ENCODE assay signal across 18 cellular contexts in the genomic region with DNA sequence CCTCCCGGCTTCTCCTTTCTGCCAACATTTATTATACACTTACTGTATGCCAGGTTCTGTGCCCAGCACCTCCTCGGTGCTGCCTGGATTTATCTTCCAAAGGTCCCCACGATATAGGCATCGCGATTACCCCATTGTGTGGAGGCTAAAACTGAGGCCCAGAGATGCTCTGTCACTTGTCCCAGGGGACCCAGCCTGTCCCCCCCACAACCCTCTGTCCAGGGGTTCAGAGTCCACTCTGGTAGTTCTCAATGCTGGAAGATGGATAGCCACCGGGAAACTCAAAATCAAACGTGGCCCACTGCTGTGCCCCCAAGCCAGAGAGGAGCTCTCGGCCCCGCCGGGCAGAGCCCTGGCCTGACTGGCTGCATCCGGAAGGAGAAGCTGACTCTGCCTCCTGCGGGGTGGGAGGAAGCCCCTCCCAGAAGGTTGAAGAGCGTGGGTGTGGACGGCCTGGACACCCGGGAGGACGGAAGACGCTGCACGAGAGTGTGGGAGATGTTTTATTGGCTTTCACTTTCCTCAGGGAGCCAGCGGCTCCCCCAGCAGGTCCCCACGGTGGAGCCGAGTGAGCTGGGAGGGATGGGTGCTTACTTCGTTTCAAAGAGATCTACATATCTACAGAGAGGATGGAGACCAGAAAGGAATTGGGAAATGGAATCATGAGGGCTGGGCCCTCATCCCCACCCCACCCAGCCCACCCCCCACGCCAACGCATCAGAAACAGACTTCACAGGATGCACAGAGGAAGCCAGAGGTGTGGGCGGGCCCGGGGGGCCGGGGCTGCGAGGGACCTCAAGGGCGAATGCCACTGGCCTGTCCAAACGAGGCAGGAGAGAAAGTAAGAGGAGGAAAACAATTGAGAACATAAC. TPM values are rescaled to one million over a fixed set of nuclear protein-coding genes. Genes with fewer than 3 reads are reported as not detected.
DNase-seq lines count a peak whose midpoint lies in the region; ATAC-seq, FAIRE-seq and TF ChIP-seq lines count a peak whose summit lies in the region.
"Had no signal": no experiment of that assay in that cellular context is flagged by ENCODE, and none has a peak within 500 bp of the region (broad histone marks: within the 10 kb centered on the region; RNA-seq: fewer than 3 reads in every experiment).

No MANE protein-coding gene starts in this region.

- TF ChIP-seq CTCF in heart right ventricle (IDR thresholded peaks at IDR 0.05) (no peak), right atrium auricular region (IDR thresholded peaks at IDR 0.05) (no peak), chondrocyte (IDR thresholded peaks at IDR 0.05) (no peak), HepG2 (CRISPR knock-in tag; IDR thresholded peaks at IDR 0.05) (no peak), uterus (IDR thresholded peaks at IDR 0.05) (no peak)

- H3K4me3 ChIP-seq in heart right ventricle (peak overlapping the region in 6 of 10 donors; percentile 4 to 34 (median 24)), right atrium auricular region (peak overlapping the region in 1 of 2 donors; percentile 8), HepG2 (replicated peaks in 1 of 3; ENCODE audit: insufficient read depth in 1 of 3, low read depth in 2 of 3, low read length in 3 of 3) (no peak overlapping the region), uterus (peak overlapping the region in 1 of 2 donors; percentile 21)
- H3K4me3 ChIP-seq: mucosa of descending colon, prostate gland had no signal

- H3K79me2 ChIP-seq in HepG2 (ENCODE audit: insufficient read depth, low read length), result no peaks in the 10 kb centered on the region

- no peak overlapping the region for H2AFZ ChIP-seq in HepG2 (ENCODE audit: low read length)

- H3K4me2 ChIP-seq in HepG2 (ENCODE audit: low read depth, low read length), result peak overlapping the region; percentile 39; the same call in 1 of the 2 replicates

- in situ Hi-C loops in HepG2 (cut with HindIII; ENCODE audit: extremely low pct_ligation_motif_present, low pct_unique_long_range_greater_than_20kb), result no loop called here

- DNase-seq in heart right ventricle, result peak in 1 of 2 donors; percentile 45
- DNase-seq in right atrium auricular region (ENCODE audit: low spot score), result no peak
- DNase-seq in chondrocyte (ENCODE audit: low spot score), result no peak
- no peak for DNase-seq in HepG2 (ENCODE audit: low spot score)
- DNase-seq in uterus, result peak; percentile 24 to 65
- DNase-seq in stimulated activated CD4-positive, alpha-beta T cell treated with anti-CD3 and anti-CD28 coated beads, Interleukin-2, amount 100 ng/mL, for 24 hours, result no peak
- DNase-seq in NCI-H526 treated with DMSO at 0.1 percent for 48 hours (lab: John Stamatoyannopoulos, UW), result no peak
- no peak for DNase-seq in NCI-H510A treated with DMSO at 0.1 percent for 48 hours (lab: John Stamatoyannopoulos, UW)
- DNase-seq: activated effector memory CD4-positive, alpha-beta T cell treated with anti-CD3 and anti-CD28 coated beads, Interleukin-2, amount 50 U/mL, for 16 hours; COR-L47; Karpas-422; mucosa of descending colon; NCI-H1436 treated with DMSO at 0.1 percent for 48 hours; NCI-H446 had no signal

- peaks cover 6% of the 10 kb centered on the region for H3K4me1 Mint-ChIP-seq in chondrocyte (ENCODE audit: low read depth)

- TF ChIP-seq POLR2A in HepG2 (IDR thresholded peaks at IDR 0.05; ENCODE audit: insufficient read depth in 1 of 2, low read depth in 2 of 2, low read length in 2 of 2) (no peak), uterus (IDR thresholded peaks at IDR 0.05) (no peak)

- WGBS in heart right ventricle, 2 donors, result 32 to 43% methylated on average over 29 to 30 of the region's 30 CpGs
- WGBS in HepG2 (ENCODE audit: low lambda C conversion rate), result 28% methylated on average over 26 of the region's 30 CpGs

- no peak overlapping the region for H3K9ac ChIP-seq in HepG2 (ENCODE audit: insufficient read depth, low read depth, low read length)

- no peaks in the 10 kb centered on the region for H4K20me1 ChIP-seq in HepG2 (ENCODE audit: insufficient read depth, low read length)

- TF ChIP-seq EP300 in HepG2 (IDR thresholded peaks at IDR 0.05; ENCODE audit: low read depth in 2 of 2, low read length in 2 of 2) (no peak), HepG2 (CRISPR knock-in tag; IDR thresholded peaks at IDR 0.05; ENCODE audit: borderline replicate concordance) (no peak)

- CTCF ChIA-PET in HepG2 (lab: Yijun Ruan, JAX; ENCODE audit: low intra/inter-chr PET ratio, low total read pairs), result no interaction called here

- BruUV-seq in HepG2 (replicated peaks; lab: Mats Ljungman, UMichigan), result no TSS peak

- POLR2A ChIA-PET in HepG2 (lab: Yijun Ruan, JAX), result no interaction called here

- intact Hi-C loops in heart right ventricle (cut with DNase I), result loop anchor here in 1 of 10 donors (5.0 kb wide), 1 partner anchor 40 kb away; no protein-coding TSS in a partner anchor
- intact Hi-C loops in HepG2 (cut with micrococcal nuclease; ENCODE audit: unreplicated experiment), result no loop called here
- intact Hi-C loops in uterus (cut with DNase I; ENCODE audit: low total_unique reads), result no loop called here

- ATAC-seq in heart right ventricle (peak in 6 of 8 donors; percentile 7 to 50 (median 40)), HepG2 (peak; percentile 10; the same call in 1 of the 3 replicates)
- ATAC-seq: mucosa of descending colon had no signal

- peaks cover 34% of the 10 kb centered on the region for H3K27me3 Mint-ChIP-seq in chondrocyte (ENCODE audit: low read depth)

- H3K36me3 ChIP-seq in heart right ventricle (no peaks in the 10 kb centered on the region), right atrium auricular region (no peaks in the 10 kb centered on the region), HepG2 (replicated peaks in 1 of 2; ENCODE audit: control insufficient read depth in 1 of 2, insufficient read depth in 2 of 2, low read length in 2 of 2) (no peaks in the 10 kb centered on the region), uterus (no peaks in the 10 kb centered on the region)
- H3K36me3 ChIP-seq: prostate gland had no signal

- no peak for FAIRE-seq in HepG2 (lab: Jason Lieb, UNC)
- FAIRE-seq: bronchial epithelial cell, frontal cortex had no signal

- no peak for TF ChIP-seq RAD21 in HepG2 (CRISPR knock-in tag; IDR thresholded peaks at IDR 0.05)

- H3K36me3 Mint-ChIP-seq in chondrocyte (ENCODE audit: low read depth), result no peaks in the 10 kb centered on the region

- H3K9me3 ChIP-seq in heart right ventricle (no peaks in the 10 kb centered on the region), right atrium auricular region (no peaks in the 10 kb centered on the region), HepG2 (ENCODE audit: low read length) (no peaks in the 10 kb centered on the region), uterus (no peaks in the 10 kb centered on the region)
- H3K9me3 ChIP-seq: mucosa of descending colon, prostate gland had no signal

- H3K27ac ChIP-seq in heart right ventricle (peak overlapping the region in 2 of 10 donors; percentile 5 to 50), right atrium auricular region (peak overlapping the region in 1 of 2 donors; percentile 50), HepG2 (ENCODE audit: extremely low read length, insufficient read depth, low read length) (no peak overlapping the region), uterus (peak overlapping the region in 1 of 2 donors; percentile 33)
- H3K27ac ChIP-seq: prostate gland had no signal

- no peak overlapping the region for H3K27ac Mint-ChIP-seq in chondrocyte (ENCODE audit: unreplicated experiment)

- H3K4me3 Mint-ChIP-seq in chondrocyte (ENCODE audit: unreplicated experiment), result peak overlapping the region; percentile 28

- H3K27me3 ChIP-seq in heart right ventricle (peaks cover 0 to 45% (median 16%) of the 10 kb centered on the region in 7 donors), right atrium auricular region (no peaks in the 10 kb centered on the region), HepG2 (ENCODE audit: control insufficient read depth in 1 of 2, insufficient read depth in 2 of 2, low read length in 2 of 2) (peaks cover 13 to 62% of the 10 kb centered on the region in 2 experiments; a peak in 4 of 5 replicates), uterus (no peaks in the 10 kb centered on the region)

- peaks cover 2 to 53% (median 24%) of the 10 kb centered on the region in 9 donors for H3K4me1 ChIP-seq in heart right ventricle
- peaks cover 0 to 44% of the 10 kb centered on the region in 2 donors for H3K4me1 ChIP-seq in right atrium auricular region
- peaks cover 21% of the 10 kb centered on the region for H3K4me1 ChIP-seq in HepG2 (ENCODE audit: insufficient read depth, low read length)
- H3K4me1 ChIP-seq in uterus, result no peaks in the 10 kb centered on the region

- no peaks in the 10 kb centered on the region for H3K9me3 Mint-ChIP-seq in chondrocyte (ENCODE audit: low read depth)

RNA-seq across cellular contexts. Expression of a gene that starts 32.4 kb away (rescaled TPM):
- total RNA-seq in heart right ventricle (not detected), right atrium auricular region (1 to 10 TPM in 1 of 2 donors, not detected in 1; 1.7 TPM), chondrocyte (not detected in 3 replicates), HepG2 (2016; rRNA removed; fragmentation: Illumina TruSeq; extraction: Trizol) (not detected in 2 replicates), uterus (not detected)
- polyA plus RNA-seq in heart right ventricle (under 1 TPM in 1 of 2 donors, not detected in 1; 0.19 TPM), HepG2 (2011; rRNA removed) (not detected in 2 replicates)
- not detected in 2 replicates for total RNA-seq in HepG2 (2016; cell fraction: cytosol; rRNA removed; fragmentation: Illumina TruSeq; extraction: Trizol; ENCODE audit: low read depth)
- not detected in 2 replicates for total RNA-seq in HepG2 (2016; cell fraction: insoluble cytoplasmic fraction; rRNA removed; fragmentation: Illumina TruSeq; extraction: Trizol)
- not detected in 2 replicates for total RNA-seq in HepG2 (2016; cell fraction: membrane; rRNA removed; fragmentation: Illumina TruSeq; extraction: Trizol)
- total RNA-seq in HepG2 (2016; cell fraction: nucleus; rRNA removed; fragmentation: Illumina TruSeq; extraction: Trizol), result not detected in 2 replicates
- polyA plus RNA-seq in HepG2 (2011; cell fraction: cytosol; rRNA removed), result not detected in 2 replicates
- polyA plus RNA-seq in HepG2 (2011; cell fraction: nucleus; rRNA removed), result not detected in 2 replicates
- polyA plus RNA-seq in HepG2 (2012), result not detected in 2 replicates
- not detected in 2 replicates for polyA plus RNA-seq in HepG2 (2016; cell fraction: cytosol; fragmentation: Illumina TruSeq; extraction: Trizol; ENCODE audit: low read depth)
- polyA plus RNA-seq in HepG2 (2016; cell fraction: insoluble cytoplasmic fraction; fragmentation: Illumina TruSeq; extraction: Trizol; ENCODE audit: low read depth), result not detected in 2 replicates
- polyA plus RNA-seq in HepG2 (2016; cell fraction: membrane; fragmentation: Illumina TruSeq; extraction: Trizol; ENCODE audit: low read depth), result not detected in 2 replicates
- polyA plus RNA-seq in HepG2 (2016; cell fraction: nucleus; fragmentation: Illumina TruSeq; extraction: Trizol; ENCODE audit: insufficient read depth, low read depth), result not detected in 2 replicates
- polyA minus RNA-seq in HepG2 (2011; rRNA and poly(A)+ RNA removed; ENCODE audit: low replicate concordance), result not detected in 2 replicates
- not detected in 2 replicates for polyA minus RNA-seq in HepG2 (2011; cell fraction: cytosol; rRNA and poly(A)+ RNA removed)
- not detected in 2 replicates for polyA minus RNA-seq in HepG2 (2011; cell fraction: nucleus; rRNA and poly(A)+ RNA removed)
- total RNA-seq: activated CD8-positive, alpha-beta memory T cell treated with anti-CD3 and anti-CD28 coated beads for 36 hours; bronchial epithelial cell had no signal

RNA-seq across cellular contexts. Expression of a gene that starts 42.3 kb away (rescaled TPM):
- total RNA-seq in heart right ventricle, result 1 to 10 TPM; 2.0 to 9.1 (median 4.3) TPM
- polyA plus RNA-seq in heart right ventricle, result 1 to 10 TPM; 4.9 to 7.5 TPM
- 10 to 100 TPM in 1 of 2 donors, 1 to 10 TPM in 1; 4.9 to 27.7 TPM for total RNA-seq in right atrium auricular region
- 0.15 to 0.31 TPM (median 0.23 TPM) in 3 replicates for total RNA-seq in chondrocyte
- total RNA-seq in HepG2 (2016; rRNA removed; fragmentation: Illumina TruSeq; extraction: Trizol), result 1.0 and 3.8 TPM in 2 replicates
- 0.35 and 0.61 TPM in 2 replicates for total RNA-seq in HepG2 (2016; cell fraction: cytosol; rRNA removed; fragmentation: Illumina TruSeq; extraction: Trizol; ENCODE audit: low read depth)
- 0.86 and 3.7 TPM in 2 replicates for total RNA-seq in HepG2 (2016; cell fraction: insoluble cytoplasmic fraction; rRNA removed; fragmentation: Illumina TruSeq; extraction: Trizol)
- total RNA-seq in HepG2 (2016; cell fraction: membrane; rRNA removed; fragmentation: Illumina TruSeq; extraction: Trizol), result 0.99 and 1.1 TPM in 2 replicates
- 3.9 and 4.8 TPM in 2 replicates for total RNA-seq in HepG2 (2016; cell fraction: nucleus; rRNA removed; fragmentation: Illumina TruSeq; extraction: Trizol)
- polyA plus RNA-seq in HepG2 (2011; rRNA removed), result 1.8 and 1.9 TPM in 2 replicates
- polyA plus RNA-seq in HepG2 (2011; cell fraction: cytosol; rRNA removed), result 1.2 and 1.7 TPM in 2 replicates
- polyA plus RNA-seq in HepG2 (2011; cell fraction: nucleus; rRNA removed), result 4.8 and 6.6 TPM in 2 replicates
- polyA plus RNA-seq in HepG2 (2012), result 0.43 and 1.1 TPM in 2 replicates
- polyA plus RNA-seq in HepG2 (2016; cell fraction: cytosol; fragmentation: Illumina TruSeq; extraction: Trizol; ENCODE audit: low read depth), result 0.33 and 0.43 TPM in 2 replicates
- 0.77 and 1.1 TPM in 2 replicates for polyA plus RNA-seq in HepG2 (2016; cell fraction: insoluble cytoplasmic fraction; fragmentation: Illumina TruSeq; extraction: Trizol; ENCODE audit: low read depth)
- 0.61 and 0.78 TPM in 2 replicates for polyA plus RNA-seq in HepG2 (2016; cell fraction: membrane; fragmentation: Illumina TruSeq; extraction: Trizol; ENCODE audit: low read depth)
- polyA plus RNA-seq in HepG2 (2016; cell fraction: nucleus; fragmentation: Illumina TruSeq; extraction: Trizol; ENCODE audit: insufficient read depth, low read depth), result 6.6 and 7.1 TPM in 2 replicates
- polyA minus RNA-seq in HepG2 (2011; rRNA and poly(A)+ RNA removed; ENCODE audit: low replicate concordance), result 4.1 TPM in 1 of 2 replicates, not detected in the other
- polyA minus RNA-seq in HepG2 (2011; cell fraction: cytosol; rRNA and poly(A)+ RNA removed), result 0.70 and 1.3 TPM in 2 replicates
- polyA minus RNA-seq in HepG2 (2011; cell fraction: nucleus; rRNA and poly(A)+ RNA removed), result 0.87 and 1.2 TPM in 2 replicates
- 1 to 10 TPM in 2 of 4 donors, under 1 TPM in 1, not detected in 1; 0.26 to 3.0 (median 2.4) TPM for total RNA-seq in uterus
- total RNA-seq: bronchial epithelial cell had no signal

RNA-seq across cellular contexts. Expression of a gene that starts 52.1 kb away (rescaled TPM):
- not detected for total RNA-seq in heart right ventricle
- polyA plus RNA-seq in heart right ventricle, result not detected
- total RNA-seq in right atrium auricular region, result not detected
- not detected in 3 replicates for total RNA-seq in chondrocyte
- total RNA-seq in HepG2 (2016; rRNA removed; fragmentation: Illumina TruSeq; extraction: Trizol), result not detected in 2 replicates
- total RNA-seq in HepG2 (2016; cell fraction: cytosol; rRNA removed; fragmentation: Illumina TruSeq; extraction: Trizol; ENCODE audit: low read depth), result not detected in 2 replicates
- total RNA-seq in HepG2 (2016; cell fraction: insoluble cytoplasmic fraction; rRNA removed; fragmentation: Illumina TruSeq; extraction: Trizol), result not detected in 2 replicates
- total RNA-seq in HepG2 (2016; cell fraction: membrane; rRNA removed; fragmentation: Illumina TruSeq; extraction: Trizol), result not detected in 2 replicates
- not detected in 2 replicates for total RNA-seq in HepG2 (2016; cell fraction: nucleus; rRNA removed; fragmentation: Illumina TruSeq; extraction: Trizol)
- polyA plus RNA-seq in HepG2 (2011; rRNA removed), result not detected in 2 replicates
- polyA plus RNA-seq in HepG2 (2011; cell fraction: cytosol; rRNA removed), result not detected in 2 replicates
- not detected in 2 replicates for polyA plus RNA-seq in HepG2 (2011; cell fraction: nucleus; rRNA removed)
- not detected in 2 replicates for polyA plus RNA-seq in HepG2 (2012)
- not detected in 2 replicates for polyA plus RNA-seq in HepG2 (2016; cell fraction: cytosol; fragmentation: Illumina TruSeq; extraction: Trizol; ENCODE audit: low read depth)
- not detected in 2 replicates for polyA plus RNA-seq in HepG2 (2016; cell fraction: insoluble cytoplasmic fraction; fragmentation: Illumina TruSeq; extraction: Trizol; ENCODE audit: low read depth)
- not detected in 2 replicates for polyA plus RNA-seq in HepG2 (2016; cell fraction: membrane; fragmentation: Illumina TruSeq; extraction: Trizol; ENCODE audit: low read depth)
- polyA plus RNA-seq in HepG2 (2016; cell fraction: nucleus; fragmentation: Illumina TruSeq; extraction: Trizol; ENCODE audit: insufficient read depth, low read depth), result not detected in 2 replicates
- not detected in 2 replicates for polyA minus RNA-seq in HepG2 (2011; rRNA and poly(A)+ RNA removed; ENCODE audit: low replicate concordance)
- not detected in 2 replicates for polyA minus RNA-seq in HepG2 (2011; cell fraction: cytosol; rRNA and poly(A)+ RNA removed)
- not detected in 2 replicates for polyA minus RNA-seq in HepG2 (2011; cell fraction: nucleus; rRNA and poly(A)+ RNA removed)
- total RNA-seq in uterus, result not detected
- total RNA-seq: activated CD8-positive, alpha-beta memory T cell treated with anti-CD3 and anti-CD28 coated beads for 36 hours; bronchial epithelial cell; frontal cortex; mucosa of descending colon; prostate gland had no signal

RNA-seq across cellular contexts. Expression of a gene that starts 59.3 kb away (rescaled TPM):
- under 1 TPM in 1 of 10 donors, not detected in 9; 0.09 TPM for total RNA-seq in heart right ventricle
- under 1 TPM in 1 of 2 donors, not detected in 1; 0.01 TPM for polyA plus RNA-seq in heart right ventricle
- total RNA-seq in right atrium auricular region, result not detected
- total RNA-seq in chondrocyte, result not detected in 3 replicates
- total RNA-seq in HepG2 (2016; rRNA removed; fragmentation: Illumina TruSeq; extraction: Trizol), result not detected in 2 replicates
- total RNA-seq in HepG2 (2016; cell fraction: cytosol; rRNA removed; fragmentation: Illumina TruSeq; extraction: Trizol; ENCODE audit: low read depth), result not detected in 2 replicates
- total RNA-seq in HepG2 (2016; cell fraction: insoluble cytoplasmic fraction; rRNA removed; fragmentation: Illumina TruSeq; extraction: Trizol), result not detected in 2 replicates
- not detected in 2 replicates for total RNA-seq in HepG2 (2016; cell fraction: membrane; rRNA removed; fragmentation: Illumina TruSeq; extraction: Trizol)
- total RNA-seq in HepG2 (2016; cell fraction: nucleus; rRNA removed; fragmentation: Illumina TruSeq; extraction: Trizol), result not detected in 2 replicates
- polyA plus RNA-seq in HepG2 (2011; rRNA removed), result not detected in 2 replicates
- not detected in 2 replicates for polyA plus RNA-seq in HepG2 (2011; cell fraction: cytosol; rRNA removed)
- polyA plus RNA-seq in HepG2 (2011; cell fraction: nucleus; rRNA removed), result not detected in 2 replicates
- polyA plus RNA-seq in HepG2 (2012), result 1.5 and 1.6 TPM in 2 replicates
- not detected in 2 replicates for polyA plus RNA-seq in HepG2 (2016; cell fraction: cytosol; fragmentation: Illumina TruSeq; extraction: Trizol; ENCODE audit: low read depth)
- not detected in 2 replicates for polyA plus RNA-seq in HepG2 (2016; cell fraction: insoluble cytoplasmic fraction; fragmentation: Illumina TruSeq; extraction: Trizol; ENCODE audit: low read depth)
- not detected in 2 replicates for polyA plus RNA-seq in HepG2 (2016; cell fraction: membrane; fragmentation: Illumina TruSeq; extraction: Trizol; ENCODE audit: low read depth)
- polyA plus RNA-seq in HepG2 (2016; cell fraction: nucleus; fragmentation: Illumina TruSeq; extraction: Trizol; ENCODE audit: insufficient read depth, low read depth), result not detected in 2 replicates
- polyA minus RNA-seq in HepG2 (2011; rRNA and poly(A)+ RNA removed; ENCODE audit: low replicate concordance), result not detected in 2 replicates
- polyA minus RNA-seq in HepG2 (2011; cell fraction: cytosol; rRNA and poly(A)+ RNA removed), result not detected in 2 replicates
- polyA minus RNA-seq in HepG2 (2011; cell fraction: nucleus; rRNA and poly(A)+ RNA removed), result not detected in 2 replicates
- total RNA-seq in uterus, result 1 to 10 TPM in 1 of 4 donors, not detected in 3; 1.3 TPM
- total RNA-seq: activated CD8-positive, alpha-beta memory T cell treated with anti-CD3 and anti-CD28 coated beads for 36 hours; bronchial epithelial cell; mucosa of descending colon; prostate gland had no signal

Comparison
In these comparisons a context has a peak if more than half of its experiments do, and no peak if none do; other contexts are left out.
1. DNase-seq: peak in uterus (2 of 2); none in right atrium auricular region (single experiment), chondrocyte (single experiment), HepG2 (single experiment), stimulated activated CD4-positive, alpha-beta T cell treated with anti-CD3 and anti-CD28 coated beads, Interleukin-2, amount 100 ng/mL, for 24 hours (0 of 2), NCI-H526 treated with DMSO at 0.1 percent for 48 hours (single experiment) and NCI-H510A treated with DMSO at 0.1 percent for 48 hours (single experiment).
2. H3K4me3 ChIP-seq: peak in heart right ventricle (6 of 10); none in HepG2 (0 of 3).